ENCODE assay signal across 8 cellular contexts in the genomic region with DNA sequence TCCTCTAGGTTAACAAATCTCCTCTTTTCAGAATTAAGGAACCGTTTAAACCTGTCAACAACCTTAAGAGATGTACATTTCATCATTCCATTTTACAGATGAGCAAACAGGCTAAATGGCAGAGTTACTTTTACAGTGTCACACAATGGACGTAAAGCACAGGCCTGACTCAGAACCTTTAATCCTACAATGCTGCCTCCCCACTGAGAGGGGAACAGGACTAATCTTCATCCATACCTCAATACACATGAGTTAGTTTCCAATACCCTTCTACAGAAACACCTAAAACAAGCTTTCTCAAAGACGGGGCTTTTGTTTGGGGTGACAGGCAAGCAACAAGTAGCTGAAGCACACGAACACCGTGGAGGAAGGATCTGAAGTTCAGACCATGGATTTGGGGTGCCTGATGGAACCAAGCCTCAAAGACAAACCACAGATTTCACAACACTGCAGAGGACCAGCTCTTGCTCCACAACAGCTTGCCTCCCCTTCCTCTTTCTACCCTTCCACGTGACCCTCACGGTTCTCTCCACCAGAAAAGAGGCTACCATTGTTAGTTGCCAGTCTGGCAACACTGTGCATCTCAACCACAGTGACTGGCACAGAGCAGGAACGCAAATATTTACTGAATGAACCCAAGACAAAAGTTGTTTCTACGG. TPM values are rescaled to one million over a fixed set of nuclear protein-coding genes. Genes with fewer than 3 reads are reported as not detected.
DNase-seq lines count a peak whose midpoint lies in the region; ATAC-seq and TF ChIP-seq lines count a peak whose summit lies in the region.

No MANE protein-coding gene starts in this region.

- H3K4me3 Mint-ChIP-seq in T-cell: peak overlapping the region; percentile 84 to 91 (median 85)

- H3K36me3 ChIP-seq in gastroesophageal sphincter: no peaks in the 10 kb centered on the region

- H3K9me3 ChIP-seq in gastroesophageal sphincter: no peaks in the 10 kb centered on the region

- H3K4me3 ChIP-seq in HFF-Myc (replicated peaks; ENCODE audit: low read depth, low read length) (peak overlapping the region; percentile 75), gastroesophageal sphincter (peak overlapping the region; percentile 96 to 97)

- ATAC-seq in T-cell (replicated peaks in 1 of 4) (no peak), gastroesophageal sphincter (no peak), GM19035 (IDR thresholded peaks at IDR 0.05; ENCODE audit: unreplicated experiment) (no peak), HG03457 (IDR thresholded peaks at IDR 0.05; ENCODE audit: unreplicated experiment) (no peak), HG02678 (IDR thresholded peaks at IDR 0.05; ENCODE audit: unreplicated experiment) (no peak)

- peak overlapping the region; percentile 32 to 59 for H3K27ac Mint-ChIP-seq in T-cell

- 58 to 69% methylated on average over 7 to 9 of the region's 9 CpGs for WGBS in gastroesophageal sphincter (ENCODE audit: low coverage in 1 of 2), 2 donors

- POLR2A ChIA-PET in T-cell (lab: Charles Lee): no interaction called here

- no peak for DNase-seq in HFF-Myc (ENCODE audit: extremely low read depth, low read depth)
- DNase-seq in T-cell: peak in 1 of 34 experiments; percentile 42
- DNase-seq in posterior cingulate gyrus: peak in 7 of 10 donors; percentile 49 to 95 (median 63)
- no peak for DNase-seq in AG08396 (ENCODE audit: low spot score)

- peaks cover 4% of the 10 kb centered on the region for H3K36me3 Mint-ChIP-seq in T-cell

- no peak for TF ChIP-seq EP300 in gastroesophageal sphincter (IDR thresholded peaks at IDR 0.05)

- H3K27me3 ChIP-seq in gastroesophageal sphincter: no peaks in the 10 kb centered on the region

- peaks cover 30 to 35% (median 33%) of the 10 kb centered on the region in 3 donors for H3K4me1 Mint-ChIP-seq in T-cell

- H3K9me3 Mint-ChIP-seq in T-cell: no peaks in the 10 kb centered on the region

- peak overlapping the region in 2 of 4 donors; percentile 92 to 98 for H3K27ac ChIP-seq in gastroesophageal sphincter

- intact Hi-C loops in posterior cingulate gyrus (cut with DNase I): no loop called here

- peaks cover 3 to 43% (median 10%) of the 10 kb centered on the region in 3 donors for H3K4me1 ChIP-seq in gastroesophageal sphincter

- TF ChIP-seq POLR2A in gastroesophageal sphincter (IDR thresholded peaks at IDR 0.05): no peak

- H3K27me3 Mint-ChIP-seq in T-cell: no peaks in the 10 kb centered on the region

- TF ChIP-seq CTCF in HFF-Myc (IDR thresholded peaks at IDR 0.05; ENCODE audit: low read depth, low read length, missing control alignments) (no peak), gastroesophageal sphincter (IDR thresholded peaks at IDR 0.05) (no peak)

- CTCF ChIA-PET in T-cell (lab: Charles Lee): interaction anchor here in 1 of 2 donors (0.6 kb wide), 3 partner anchors 44 to 1517 kb away, joined by 3 to 5 read pairs (median 3); no protein-coding TSS in a partner anchor

RNA-seq across cellular contexts. Expression of gene RNF130, which starts 1.8 kb away (rescaled TPM):
- total RNA-seq in T-cell (10 to 100 TPM; 15.0 to 17.0 (median 16.3) TPM), gastroesophageal sphincter (100 to 1,000 TPM in 2 of 4 donors, 10 to 100 TPM in 2; 84.7 to 105 (median 98.5) TPM)

Comparison
In these comparisons a context has a peak if more than half of its experiments do, and no peak if none do; other contexts are left out.
1. DNase-seq: peak in posterior cingulate gyrus (7 of 10); none in HFF-Myc (single experiment) and AG08396 (single experiment).
2. RNA of gene RNF130, which starts 1.8 kb away (total RNA-seq): 84.7 to 105 TPM in gastroesophageal sphincter; 15.0 to 17.0 TPM in T-cell; every median in the first group is over 4 times any median in the second.